1 cellular context compared by ENCODE assay signal in genomic region chr15:65049418-65049840, GRCh38.
A peak's percentile ranks its signal among the peaks of the same experiment; 100 is the strongest.
TF ChIP-seq lines count a peak whose summit lies in the region.

No MANE protein-coding gene starts in this region.

TF ChIP-seq in K562, 482 proteins besides CTCF, POLR2A, EP300 and RAD21 (continued from another document and continues in another):
- TF ChIP-seq ESRRA (IDR thresholded peaks at IDR 0.05; ENCODE audit: borderline replicate concordance, low read depth) (no peak), NEUROD1 (IDR thresholded peaks at IDR 0.05; ENCODE audit: borderline replicate concordance, low read depth, low read length, partially characterized antibody) (peak; percentile 82), ATF4 (CRISPR knock-in tag; IDR thresholded peaks at IDR 0.05) (no peak), PRMT5 (CRISPR knock-in tag; IDR thresholded peaks at IDR 0.05) (no peak), ERF (CRISPR knock-in tag; IDR thresholded peaks at IDR 0.05) (no peak), EGR1 (conservative IDR thresholded peaks at IDR 0.05) (peak; percentile 98), FOXP1 (CRISPR knock-in tag; IDR thresholded peaks at IDR 0.05) (no peak), CREBBP (IDR thresholded peaks at IDR 0.05; ENCODE audit: low read depth, low read length) (no peak), TAL1 (IDR thresholded peaks at IDR 0.05) (no peak), ATF3 (IDR thresholded peaks at IDR 0.05) (no peak), ATF3 (CRISPR knock-in tag; conservative IDR thresholded peaks at IDR 0.05) (no peak), PTTG1 (tag; IDR thresholded peaks at IDR 0.05; ENCODE audit: low read depth) (no peak), MAFK (IDR thresholded peaks at IDR 0.05; ENCODE audit: low read length) (no peak), ESRRB (CRISPR knock-in tag; IDR thresholded peaks at IDR 0.05; ENCODE audit: borderline replicate concordance) (no peak), TEAD1 (CRISPR knock-in tag; IDR thresholded peaks at IDR 0.05) (no peak), ATF1 (CRISPR knock-in tag; IDR thresholded peaks at IDR 0.05) (no peak), ATF1 (tag; IDR thresholded peaks at IDR 0.05) (peak; percentile 50; the same call in 1 of the 2 replicates), FOS (IDR thresholded peaks at IDR 0.05; ENCODE audit: extremely low read depth, insufficient read length) (peak; percentile 88), CBFB (CRISPR knock-in tag; IDR thresholded peaks at IDR 0.05) (no peak), SMAD3 (CRISPR knock-in tag; conservative IDR thresholded peaks at IDR 0.05) (no peak), NR3C1 (CRISPR knock-in tag; IDR thresholded peaks at IDR 0.05) (no peak), RBM17 (IDR thresholded peaks at IDR 0.05; ENCODE audit: borderline replicate concordance, low read depth, low read length) (no peak), RFX1 (IDR thresholded peaks at IDR 0.05) (peak; percentile 99), TAF15 (IDR thresholded peaks at IDR 0.05; ENCODE audit: low read depth, low read length) (no peak), BCOR (IDR thresholded peaks at IDR 0.05) (no peak), ZNF174 (CRISPR knock-in tag; IDR thresholded peaks at IDR 0.05) (no peak), HDGF (IDR thresholded peaks at IDR 0.05) (no peak), BRF2 (IDR thresholded peaks at IDR 0.05; ENCODE audit: borderline replicate concordance, insufficient read depth, insufficient read length) (no peak), GABPB1 (CRISPR knock-in tag; IDR thresholded peaks at IDR 0.05) (no peak), RCOR1 (IDR thresholded peaks at IDR 0.05; ENCODE audit: borderline replicate concordance in 1 of 2, low read depth in 2 of 2, low read length in 2 of 2) (no peak), FOSL1 (tag; conservative IDR thresholded peaks at IDR 0.05) (no peak), MCM3 (IDR thresholded peaks at IDR 0.05) (no peak), FOXK2 (conservative IDR thresholded peaks at IDR 0.05 in 1 of 2, IDR thresholded peaks at IDR 0.05 in 1 of 2; ENCODE audit: low read depth in 2 of 2) (no peak)
- TF ChIP-seq, protein P1, sequence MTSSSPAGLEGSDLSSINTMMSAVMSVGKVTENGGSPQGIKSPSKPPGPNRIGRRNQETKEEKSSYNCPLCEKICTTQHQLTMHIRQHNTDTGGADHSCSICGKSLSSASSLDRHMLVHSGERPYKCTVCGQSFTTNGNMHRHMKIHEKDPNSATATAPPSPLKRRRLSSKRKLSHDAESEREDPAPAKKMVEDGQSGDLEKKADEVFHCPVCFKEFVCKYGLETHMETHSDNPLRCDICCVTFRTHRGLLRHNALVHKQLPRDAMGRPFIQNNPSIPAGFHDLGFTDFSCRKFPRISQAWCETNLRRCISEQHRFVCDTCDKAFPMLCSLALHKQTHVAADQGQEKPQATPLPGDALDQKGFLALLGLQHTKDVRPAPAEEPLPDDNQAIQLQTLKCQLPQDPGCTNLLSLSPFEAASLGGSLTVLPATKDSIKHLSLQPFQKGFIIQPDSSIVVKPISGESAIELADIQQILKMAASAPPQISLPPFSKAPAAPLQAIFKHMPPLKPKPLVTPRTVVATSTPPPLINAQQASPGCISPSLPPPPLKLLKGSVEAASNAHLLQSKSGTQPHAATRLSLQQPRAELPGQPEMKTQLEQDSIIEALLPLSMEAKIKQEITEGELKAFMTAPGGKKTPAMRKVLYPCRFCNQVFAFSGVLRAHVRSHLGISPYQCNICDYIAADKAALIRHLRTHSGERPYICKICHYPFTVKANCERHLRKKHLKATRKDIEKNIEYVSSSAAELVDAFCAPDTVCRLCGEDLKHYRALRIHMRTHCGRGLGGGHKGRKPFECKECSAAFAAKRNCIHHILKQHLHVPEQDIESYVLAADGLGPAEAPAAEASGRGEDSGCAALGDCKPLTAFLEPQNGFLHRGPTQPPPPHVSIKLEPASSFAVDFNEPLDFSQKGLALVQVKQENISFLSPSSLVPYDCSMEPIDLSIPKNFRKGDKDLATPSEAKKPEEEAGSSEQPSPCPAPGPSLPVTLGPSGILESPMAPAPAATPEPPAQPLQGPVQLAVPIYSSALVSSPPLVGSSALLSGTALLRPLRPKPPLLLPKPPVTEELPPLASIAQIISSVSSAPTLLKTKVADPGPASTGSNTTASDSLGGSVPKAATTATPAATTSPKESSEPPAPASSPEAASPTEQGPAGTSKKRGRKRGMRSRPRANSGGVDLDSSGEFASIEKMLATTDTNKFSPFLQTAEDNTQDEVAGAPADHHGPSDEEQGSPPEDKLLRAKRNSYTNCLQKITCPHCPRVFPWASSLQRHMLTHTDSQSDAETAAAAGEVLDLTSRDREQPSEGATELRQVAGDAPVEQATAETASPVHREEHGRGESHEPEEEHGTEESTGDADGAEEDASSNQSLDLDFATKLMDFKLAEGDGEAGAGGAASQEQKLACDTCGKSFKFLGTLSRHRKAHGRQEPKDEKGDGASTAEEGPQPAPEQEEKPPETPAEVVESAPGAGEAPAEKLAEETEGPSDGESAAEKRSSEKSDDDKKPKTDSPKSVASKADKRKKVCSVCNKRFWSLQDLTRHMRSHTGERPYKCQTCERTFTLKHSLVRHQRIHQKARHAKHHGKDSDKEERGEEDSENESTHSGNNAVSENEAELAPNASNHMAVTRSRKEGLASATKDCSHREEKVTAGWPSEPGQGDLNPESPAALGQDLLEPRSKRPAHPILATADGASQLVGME (CRISPR knock-in tag; IDR thresholded peaks at IDR 0.05) = no peak
- TF ChIP-seq, protein P2, sequence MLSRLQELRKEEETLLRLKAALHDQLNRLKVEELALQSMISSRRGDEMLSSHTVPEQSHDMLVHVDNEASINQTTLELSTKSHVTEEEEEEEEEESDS (CRISPR knock-in tag; IDR thresholded peaks at IDR 0.05) = no peak
- TF ChIP-seq, protein P3, sequence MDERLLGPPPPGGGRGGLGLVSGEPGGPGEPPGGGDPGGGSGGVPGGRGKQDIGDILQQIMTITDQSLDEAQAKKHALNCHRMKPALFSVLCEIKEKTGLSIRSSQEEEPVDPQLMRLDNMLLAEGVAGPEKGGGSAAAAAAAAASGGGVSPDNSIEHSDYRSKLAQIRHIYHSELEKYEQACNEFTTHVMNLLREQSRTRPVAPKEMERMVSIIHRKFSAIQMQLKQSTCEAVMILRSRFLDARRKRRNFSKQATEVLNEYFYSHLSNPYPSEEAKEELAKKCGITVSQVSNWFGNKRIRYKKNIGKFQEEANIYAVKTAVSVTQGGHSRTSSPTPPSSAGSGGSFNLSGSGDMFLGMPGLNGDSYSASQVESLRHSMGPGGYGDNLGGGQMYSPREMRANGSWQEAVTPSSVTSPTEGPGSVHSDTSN (CRISPR knock-in tag; IDR thresholded peaks at IDR 0.05; ENCODE audit: low read depth) = no peak
- TF ChIP-seq, protein P3 (tag; conservative IDR thresholded peaks at IDR 0.05; ENCODE audit: low read depth) = peak; percentile 50; the same call in 1 of the 2 replicates
- TF ChIP-seq, protein P4, sequence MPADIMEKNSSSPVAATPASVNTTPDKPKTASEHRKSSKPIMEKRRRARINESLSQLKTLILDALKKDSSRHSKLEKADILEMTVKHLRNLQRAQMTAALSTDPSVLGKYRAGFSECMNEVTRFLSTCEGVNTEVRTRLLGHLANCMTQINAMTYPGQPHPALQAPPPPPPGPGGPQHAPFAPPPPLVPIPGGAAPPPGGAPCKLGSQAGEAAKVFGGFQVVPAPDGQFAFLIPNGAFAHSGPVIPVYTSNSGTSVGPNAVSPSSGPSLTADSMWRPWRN (IDR thresholded peaks at IDR 0.05; ENCODE audit: low read depth) = no peak
- TF ChIP-seq, protein P5, sequence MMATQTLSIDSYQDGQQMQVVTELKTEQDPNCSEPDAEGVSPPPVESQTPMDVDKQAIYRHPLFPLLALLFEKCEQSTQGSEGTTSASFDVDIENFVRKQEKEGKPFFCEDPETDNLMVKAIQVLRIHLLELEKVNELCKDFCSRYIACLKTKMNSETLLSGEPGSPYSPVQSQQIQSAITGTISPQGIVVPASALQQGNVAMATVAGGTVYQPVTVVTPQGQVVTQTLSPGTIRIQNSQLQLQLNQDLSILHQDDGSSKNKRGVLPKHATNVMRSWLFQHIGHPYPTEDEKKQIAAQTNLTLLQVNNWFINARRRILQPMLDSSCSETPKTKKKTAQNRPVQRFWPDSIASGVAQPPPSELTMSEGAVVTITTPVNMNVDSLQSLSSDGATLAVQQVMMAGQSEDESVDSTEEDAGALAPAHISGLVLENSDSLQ (IDR thresholded peaks at IDR 0.05) = peak; percentile 92
- TF ChIP-seq, protein P6, sequence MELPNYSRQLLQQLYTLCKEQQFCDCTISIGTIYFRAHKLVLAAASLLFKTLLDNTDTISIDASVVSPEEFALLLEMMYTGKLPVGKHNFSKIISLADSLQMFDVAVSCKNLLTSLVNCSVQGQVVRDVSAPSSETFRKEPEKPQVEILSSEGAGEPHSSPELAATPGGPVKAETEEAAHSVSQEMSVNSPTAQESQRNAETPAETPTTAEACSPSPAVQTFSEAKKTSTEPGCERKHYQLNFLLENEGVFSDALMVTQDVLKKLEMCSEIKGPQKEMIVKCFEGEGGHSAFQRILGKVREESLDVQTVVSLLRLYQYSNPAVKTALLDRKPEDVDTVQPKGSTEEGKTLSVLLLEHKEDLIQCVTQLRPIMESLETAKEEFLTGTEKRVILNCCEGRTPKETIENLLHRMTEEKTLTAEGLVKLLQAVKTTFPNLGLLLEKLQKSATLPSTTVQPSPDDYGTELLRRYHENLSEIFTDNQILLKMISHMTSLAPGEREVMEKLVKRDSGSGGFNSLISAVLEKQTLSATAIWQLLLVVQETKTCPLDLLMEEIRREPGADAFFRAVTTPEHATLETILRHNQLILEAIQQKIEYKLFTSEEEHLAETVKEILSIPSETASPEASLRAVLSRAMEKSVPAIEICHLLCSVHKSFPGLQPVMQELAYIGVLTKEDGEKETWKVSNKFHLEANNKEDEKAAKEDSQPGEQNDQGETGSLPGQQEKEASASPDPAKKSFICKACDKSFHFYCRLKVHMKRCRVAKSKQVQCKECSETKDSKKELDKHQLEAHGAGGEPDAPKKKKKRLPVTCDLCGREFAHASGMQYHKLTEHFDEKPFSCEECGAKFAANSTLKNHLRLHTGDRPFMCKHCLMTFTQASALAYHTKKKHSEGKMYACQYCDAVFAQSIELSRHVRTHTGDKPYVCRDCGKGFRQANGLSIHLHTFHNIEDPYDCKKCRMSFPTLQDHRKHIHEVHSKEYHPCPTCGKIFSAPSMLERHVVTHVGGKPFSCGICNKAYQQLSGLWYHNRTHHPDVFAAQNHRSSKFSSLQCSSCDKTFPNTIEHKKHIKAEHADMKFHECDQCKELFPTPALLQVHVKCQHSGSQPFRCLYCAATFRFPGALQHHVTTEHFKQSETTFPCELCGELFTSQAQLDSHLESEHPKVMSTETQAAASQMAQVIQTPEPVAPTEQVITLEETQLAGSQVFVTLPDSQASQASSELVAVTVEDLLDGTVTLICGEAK (IDR thresholded peaks at IDR 0.05) = 0 out of 2 replicates have a peak, but pooled peaks have one; percentile 23
- TF ChIP-seq, protein P6 (CRISPR knock-in tag; IDR thresholded peaks at IDR 0.05) = no peak
